Comparison of ENCODE assay signal across 22 cellular contexts in genomic region chr2:37367984-37368383, GRCh38. TPM values are rescaled to one million over a fixed set of nuclear protein-coding genes. Genes with fewer than 3 reads are reported as not detected.
A peak's percentile ranks its signal among the peaks of the same experiment; 100 is the strongest.
DNase-seq lines count a peak whose midpoint lies in the region; ATAC-seq and TF ChIP-seq lines count a peak whose summit lies in the region.
"Had no signal": no experiment of that assay in that cellular context is flagged by ENCODE, and none has a peak within 500 bp of the region (broad histone marks: within the 10 kb centered on the region; RNA-seq: fewer than 3 reads in every experiment).

No MANE protein-coding gene starts in this region.

- H3K27me3 Mint-ChIP-seq in activated naive CD4-positive, alpha-beta T cell treated with anti-CD3 and anti-CD28 coated beads for 36 hours (ENCODE audit: low read depth): peaks cover 27% of the 10 kb centered on the region
- peaks cover 2% of the 10 kb centered on the region for H3K27me3 Mint-ChIP-seq in activated naive CD8-positive, alpha-beta T cell
- H3K27me3 Mint-ChIP-seq in stimulated activated naive CD8-positive, alpha-beta T cell treated with anti-CD3 and anti-CD28 coated beads, Interleukin-15, Interleukin-2, amounts not matched to agents 100 ng/mL and 50 ng/mL, for 24 hours: peaks cover 26% of the 10 kb centered on the region

- DNase-seq in activated naive CD4-positive, alpha-beta T cell treated with anti-CD3 and anti-CD28 coated beads for 36 hours: peak; percentile 51
- DNase-seq in activated naive CD4-positive, alpha-beta T cell (lab: John Stamatoyannopoulos, UW): no peak
- DNase-seq in T follicular helper cell (ENCODE audit: low read depth): peak; percentile 8
- no peak for DNase-seq in lower lobe of right lung
- DNase-seq in UCSD-AML1 (lab: John Stamatoyannopoulos, UW; ENCODE audit: unreplicated experiment): no peak
- DNase-seq: effector memory CD8-positive, alpha-beta T cell; gastrocnemius medialis; immature natural killer cell; Kasumi-1; NCI-H187 treated with DMSO at 0.1 percent for 48 hours; NCI-H524 treated with DMSO at 0.1 percent for 48 hours; NK-92 treated with Interleukin-12 subunit alpha and Interleukin-12 subunit beta, amount 100 ng/mL, for 24 hours; occipital lobe; SHP77 treated with DMSO at 0.1 percent for 48 hours; transverse colon had no signal

- H3K9me3 ChIP-seq in lower lobe of right lung: no peaks in the 10 kb centered on the region
- H3K9me3 ChIP-seq: gastrocnemius medialis, HAP-1, transverse colon had no signal

- no peaks in the 10 kb centered on the region for H3K36me3 Mint-ChIP-seq in activated naive CD4-positive, alpha-beta T cell treated with anti-CD3 and anti-CD28 coated beads for 36 hours (ENCODE audit: low read depth)
- H3K36me3 Mint-ChIP-seq in activated naive CD8-positive, alpha-beta T cell: no peaks in the 10 kb centered on the region
- H3K36me3 Mint-ChIP-seq in stimulated activated naive CD8-positive, alpha-beta T cell treated with anti-CD3 and anti-CD28 coated beads, Interleukin-15, Interleukin-2, amounts not matched to agents 100 ng/mL and 50 ng/mL, for 24 hours (ENCODE audit: low read depth): peaks cover 6% of the 10 kb centered on the region
- H3K36me3 Mint-ChIP-seq: CD4-positive, CD25-positive, alpha-beta regulatory T cell; immature natural killer cell had no signal

- H3K27ac Mint-ChIP-seq in activated naive CD4-positive, alpha-beta T cell treated with anti-CD3 and anti-CD28 coated beads for 36 hours: no peak overlapping the region
- H3K27ac Mint-ChIP-seq in activated naive CD8-positive, alpha-beta T cell: peak overlapping the region; percentile 88
- H3K27ac Mint-ChIP-seq in stimulated activated naive CD8-positive, alpha-beta T cell treated with anti-CD3 and anti-CD28 coated beads, Interleukin-15, Interleukin-2, amounts not matched to agents 100 ng/mL and 50 ng/mL, for 24 hours: peak overlapping the region; percentile 85
- H3K27ac Mint-ChIP-seq: CD4-positive, CD25-positive, alpha-beta regulatory T cell; immature natural killer cell had no signal

- TF ChIP-seq CTCF in lower lobe of right lung (IDR thresholded peaks at IDR 0.05): no peak

- intact Hi-C loops in activated naive CD4-positive, alpha-beta T cell treated with anti-CD3 and anti-CD28 coated beads for 36 hours (cut with micrococcal nuclease): loop anchor here (1.0 kb wide), 1 partner anchor 8 kb away; no protein-coding TSS in a partner anchor
- intact Hi-C loops in lower lobe of right lung (cut with DNase I): no loop called here

- peaks cover 4% of the 10 kb centered on the region for H3K4me1 Mint-ChIP-seq in activated naive CD4-positive, alpha-beta T cell treated with anti-CD3 and anti-CD28 coated beads for 36 hours (ENCODE audit: low read depth)
- peaks cover 7% of the 10 kb centered on the region for H3K4me1 Mint-ChIP-seq in activated naive CD8-positive, alpha-beta T cell (ENCODE audit: low read depth)
- no peaks in the 10 kb centered on the region for H3K4me1 Mint-ChIP-seq in stimulated activated naive CD8-positive, alpha-beta T cell treated with anti-CD3 and anti-CD28 coated beads, Interleukin-15, Interleukin-2, amounts not matched to agents 100 ng/mL and 50 ng/mL, for 24 hours (ENCODE audit: low read depth)
- H3K4me1 Mint-ChIP-seq: immature natural killer cell had no signal

- no peaks in the 10 kb centered on the region for H3K4me1 ChIP-seq in lower lobe of right lung
- H3K4me1 ChIP-seq: HAP-1 had no signal

- no peaks in the 10 kb centered on the region for H3K27me3 ChIP-seq in lower lobe of right lung (ENCODE audit: low read depth)
- H3K27me3 ChIP-seq: gastrocnemius medialis, hepatocyte, transverse colon had no signal

- H3K36me3 ChIP-seq in lower lobe of right lung: no peaks in the 10 kb centered on the region
- H3K36me3 ChIP-seq: gastrocnemius medialis, HAP-1, transverse colon had no signal

- no peak overlapping the region for H3K27ac ChIP-seq in lower lobe of right lung
- H3K27ac ChIP-seq: coronary artery, gastrocnemius medialis, hepatocyte had no signal

- no peak overlapping the region for H3K4me3 ChIP-seq in lower lobe of right lung
- H3K4me3 ChIP-seq: coronary artery, gastrocnemius medialis, HAP-1, hepatocyte, transverse colon had no signal

- ATAC-seq in lower lobe of right lung: no peak
- ATAC-seq: effector memory CD8-positive, alpha-beta T cell; gastrocnemius medialis; left lobe of liver had no signal

- no peaks in the 10 kb centered on the region for H3K9me3 Mint-ChIP-seq in activated naive CD4-positive, alpha-beta T cell treated with anti-CD3 and anti-CD28 coated beads for 36 hours
- H3K9me3 Mint-ChIP-seq in activated naive CD8-positive, alpha-beta T cell (ENCODE audit: low read depth): no peaks in the 10 kb centered on the region
- H3K9me3 Mint-ChIP-seq in stimulated activated naive CD8-positive, alpha-beta T cell treated with anti-CD3 and anti-CD28 coated beads, Interleukin-15, Interleukin-2, amounts not matched to agents 100 ng/mL and 50 ng/mL, for 24 hours: no peaks in the 10 kb centered on the region
- H3K9me3 Mint-ChIP-seq: effector memory CD8-positive, alpha-beta T cell; immature natural killer cell had no signal

- H3K4me3 Mint-ChIP-seq in activated naive CD4-positive, alpha-beta T cell treated with anti-CD3 and anti-CD28 coated beads for 36 hours: no peak overlapping the region
- H3K4me3 Mint-ChIP-seq in activated naive CD8-positive, alpha-beta T cell: peak overlapping the region; percentile 65
- peak overlapping the region; percentile 47 for H3K4me3 Mint-ChIP-seq in stimulated activated naive CD8-positive, alpha-beta T cell treated with anti-CD3 and anti-CD28 coated beads, Interleukin-15, Interleukin-2, amounts not matched to agents 100 ng/mL and 50 ng/mL, for 24 hours
- H3K4me3 Mint-ChIP-seq: CD4-positive, CD25-positive, alpha-beta regulatory T cell; effector memory CD8-positive, alpha-beta T cell; immature natural killer cell had no signal

- CTCF ChIA-PET in activated naive CD4-positive, alpha-beta T cell treated with anti-CD3 and anti-CD28 coated beads for 36 hours (lab: Charles Lee): interaction anchor here (0.8 to 2.3 kb wide), 5 partner anchors 9 to 26 kb away, joined by 3 to 14 read pairs (median 4); no protein-coding TSS in a partner anchor

RNA-seq across cellular contexts. Expression of gene QPCT, which starts 23.6 kb away (rescaled TPM):
- total RNA-seq in activated naive CD4-positive, alpha-beta T cell treated with anti-CD3 and anti-CD28 coated beads for 36 hours: under 1 TPM in 1 of 2 experiments, not detected in 1; 0.42 TPM
- total RNA-seq in lower lobe of right lung: 8.6 TPM
- total RNA-seq: CD4-positive, CD25-positive, alpha-beta regulatory T cell had no signal

RNA-seq across cellular contexts. Expression of gene PRKD3, which starts 43.4 kb away (rescaled TPM):
- 10 to 100 TPM; 13.0 TPM for total RNA-seq in activated naive CD4-positive, alpha-beta T cell treated with anti-CD3 and anti-CD28 coated beads for 36 hours
- 39.3 TPM for total RNA-seq in lower lobe of right lung

Comparison
In these comparisons a context has a peak if more than half of its experiments do, and no peak if none do; other contexts are left out.
1. DNase-seq: peak in activated naive CD4-positive, alpha-beta T cell treated with anti-CD3 and anti-CD28 coated beads for 36 hours (single experiment) and T follicular helper cell (single experiment); none in activated naive CD4-positive, alpha-beta T cell (0 of 4), lower lobe of right lung (single experiment) and UCSD-AML1 (single experiment).